In the genomic region with DNA sequence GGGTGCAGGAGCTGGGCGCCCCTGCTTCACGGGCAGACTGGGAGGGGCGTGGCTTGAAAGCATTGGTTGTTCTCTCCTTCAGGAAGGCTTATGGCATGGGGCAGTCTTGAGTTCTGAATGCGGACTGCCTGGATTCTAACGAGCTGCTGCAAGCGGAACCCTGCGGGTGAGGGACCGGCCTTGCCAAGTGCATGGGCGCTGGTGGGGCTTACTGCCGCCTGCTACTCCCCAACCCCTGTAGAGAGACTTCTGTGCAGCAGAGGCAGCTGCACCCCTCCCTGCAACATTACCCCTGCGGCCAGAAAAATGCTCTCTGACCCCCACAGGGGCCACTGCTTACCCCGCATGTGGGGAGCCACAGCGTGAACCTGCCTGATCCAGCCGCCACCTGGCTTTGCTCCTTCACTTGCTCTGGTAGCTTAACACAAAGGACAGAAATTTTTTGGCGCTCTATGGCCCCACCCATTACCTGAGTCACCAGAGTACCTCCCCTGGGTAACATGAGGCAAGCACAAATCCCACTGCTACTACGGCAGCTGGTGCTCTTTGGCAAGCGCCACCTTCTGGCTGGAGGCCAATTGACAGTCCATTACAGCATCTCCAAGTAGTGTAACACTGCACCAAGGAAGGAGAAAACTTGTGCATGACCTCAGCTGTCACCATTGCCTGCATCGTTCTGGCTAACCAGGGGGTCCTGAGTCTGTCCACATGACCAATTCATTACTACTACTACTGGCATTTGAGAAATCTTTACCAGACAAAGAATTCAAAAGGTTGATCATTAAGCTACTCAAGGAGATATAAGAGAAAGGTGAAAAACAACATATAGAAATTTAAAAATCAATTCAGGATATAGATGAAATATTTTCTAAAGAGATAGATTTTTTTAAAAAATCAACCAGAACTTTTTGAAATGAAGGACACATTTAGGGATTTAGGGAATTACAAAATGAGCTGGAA, we compare ENCODE assay signal across 8 cellular contexts. TPM values are rescaled to one million over a fixed set of nuclear protein-coding genes. Genes with fewer than 3 reads are reported as not detected.
DNase-seq lines count a peak whose midpoint lies in the region; ATAC-seq and TF ChIP-seq lines count a peak whose summit lies in the region.

No MANE protein-coding gene starts in this region.

- DNase-seq in COLO668 (lab: John Stamatoyannopoulos, UW; ENCODE audit: unreplicated experiment) = peak; percentile 92
- peak; percentile 99 for DNase-seq in HT-29 (ENCODE audit: low spot score)
- DNase-seq in RPMI8226 = peak; percentile 99
- DNase-seq in activated gamma-delta T cell (lab: John Stamatoyannopoulos, UW) = peak; percentile 15

- TF ChIP-seq EP300 in gastroesophageal sphincter (IDR thresholded peaks at IDR 0.05) = no peak

- peak; percentile 93 for ATAC-seq in GM19468 (IDR thresholded peaks at IDR 0.05; ENCODE audit: extremely low read depth, unreplicated experiment)
- peak; percentile 71 for ATAC-seq in gastroesophageal sphincter

- no peak for TF ChIP-seq POLR2A in gastroesophageal sphincter (IDR thresholded peaks at IDR 0.05)

- 0 to 13% methylated on average over 3 to 4 of the region's 18 CpGs for WGBS in gastroesophageal sphincter (ENCODE audit: low coverage in 1 of 2), 2 donors

- H3K4me1 ChIP-seq in gastroesophageal sphincter (peaks cover 0 to 14% (median 0%) of the 10 kb centered on the region in 3 donors), neutrophil (ENCODE audit: control insufficient read depth in 1 of 2, insufficient read depth in 1 of 2, low read depth in 1 of 2, low read length in 1 of 2) (peaks cover 10 to 12% of the 10 kb centered on the region in 2 experiments), subcutaneous abdominal adipose tissue (ENCODE audit: control insufficient read depth in 5 of 5, insufficient read depth in 5 of 5, low read length in 5 of 5) (peaks cover 2 to 13% (median 12%) of the 10 kb centered on the region in 5 donors)

- H3K9me3 ChIP-seq in gastroesophageal sphincter = peaks cover 0 to 8% (median 0%) of the 10 kb centered on the region in 3 donors
- H3K9me3 ChIP-seq in neutrophil = no peaks in the 10 kb centered on the region
- no peaks in the 10 kb centered on the region for H3K9me3 ChIP-seq in subcutaneous abdominal adipose tissue (ENCODE audit: control insufficient read depth in 5 of 5, low read length in 5 of 5)

- H3K27me3 ChIP-seq in gastroesophageal sphincter = no peaks in the 10 kb centered on the region
- peaks cover 25% of the 10 kb centered on the region for H3K27me3 ChIP-seq in neutrophil
- no peaks in the 10 kb centered on the region for H3K27me3 ChIP-seq in subcutaneous abdominal adipose tissue (ENCODE audit: control insufficient read depth in 5 of 5, insufficient read depth in 4 of 5, low read length in 5 of 5)

- H3K27ac ChIP-seq in gastroesophageal sphincter (peak overlapping the region in 3 of 4 donors; percentile 44 to 60 (median 46)), neutrophil (no peak overlapping the region), subcutaneous abdominal adipose tissue (ENCODE audit: low read depth, low read length) (no peak overlapping the region)

- no peaks in the 10 kb centered on the region for H3K36me3 ChIP-seq in gastroesophageal sphincter
- H3K36me3 ChIP-seq in neutrophil = no peaks in the 10 kb centered on the region
- no peaks in the 10 kb centered on the region for H3K36me3 ChIP-seq in subcutaneous abdominal adipose tissue (ENCODE audit: control insufficient read depth in 5 of 5, insufficient read depth in 5 of 5, low read length in 5 of 5)

- TF ChIP-seq CTCF in gastroesophageal sphincter (IDR thresholded peaks at IDR 0.05) = peak in 1 of 4 experiments; percentile 47
- peak; percentile 68 for TF ChIP-seq CTCF in neutrophil (IDR thresholded peaks at IDR 0.05)

- H3K4me3 ChIP-seq in gastroesophageal sphincter (peak overlapping the region; percentile 20 to 52), neutrophil (ENCODE audit: low read depth in 1 of 2, low read length in 1 of 2) (peak overlapping the region; percentile 57 to 59), subcutaneous abdominal adipose tissue (ENCODE audit: low read depth in 1 of 5, low read length in 5 of 5) (peak overlapping the region; percentile 55 to 79 (median 75))

- H3K9ac ChIP-seq in subcutaneous abdominal adipose tissue (ENCODE audit: low read length in 5 of 5) = peak overlapping the region in 2 of 5 donors; percentile 40 to 60

RNA-seq across cellular contexts. Expression of gene MYL12B, which starts 35.4 kb away (rescaled TPM):
- 483 and 484 TPM in 2 replicates for total RNA-seq in HT-29 (2014; rRNA removed; shearing (Covaris generic))
- 100 to 1,000 TPM; 148 to 354 (median 233) TPM for total RNA-seq in gastroesophageal sphincter

RNA-seq across cellular contexts. Expression of gene MYL12A, which starts 49.7 kb away (rescaled TPM):
- 559 and 564 TPM in 2 replicates for total RNA-seq in HT-29 (2014; rRNA removed; shearing (Covaris generic))
- total RNA-seq in gastroesophageal sphincter = 100 to 1,000 TPM; 193 to 582 (median 307) TPM

Comparison
In these comparisons a context has a peak if more than half of its experiments do, and no peak if none do; other contexts are left out.
1. DNase-seq: peak in every context shown above with its lines; median percentile 99 in HT-29; 99 in RPMI8226; 92 in COLO668; 15 in activated gamma-delta T cell.
2. H3K27ac ChIP-seq: peak in gastroesophageal sphincter (3 of 4); none in neutrophil (single experiment) and subcutaneous abdominal adipose tissue (single experiment).
3. Peak in every context shown above with its lines, with median percentiles within 50 percentile points of each other: H3K4me3 ChIP-seq.